In the genomic region with DNA sequence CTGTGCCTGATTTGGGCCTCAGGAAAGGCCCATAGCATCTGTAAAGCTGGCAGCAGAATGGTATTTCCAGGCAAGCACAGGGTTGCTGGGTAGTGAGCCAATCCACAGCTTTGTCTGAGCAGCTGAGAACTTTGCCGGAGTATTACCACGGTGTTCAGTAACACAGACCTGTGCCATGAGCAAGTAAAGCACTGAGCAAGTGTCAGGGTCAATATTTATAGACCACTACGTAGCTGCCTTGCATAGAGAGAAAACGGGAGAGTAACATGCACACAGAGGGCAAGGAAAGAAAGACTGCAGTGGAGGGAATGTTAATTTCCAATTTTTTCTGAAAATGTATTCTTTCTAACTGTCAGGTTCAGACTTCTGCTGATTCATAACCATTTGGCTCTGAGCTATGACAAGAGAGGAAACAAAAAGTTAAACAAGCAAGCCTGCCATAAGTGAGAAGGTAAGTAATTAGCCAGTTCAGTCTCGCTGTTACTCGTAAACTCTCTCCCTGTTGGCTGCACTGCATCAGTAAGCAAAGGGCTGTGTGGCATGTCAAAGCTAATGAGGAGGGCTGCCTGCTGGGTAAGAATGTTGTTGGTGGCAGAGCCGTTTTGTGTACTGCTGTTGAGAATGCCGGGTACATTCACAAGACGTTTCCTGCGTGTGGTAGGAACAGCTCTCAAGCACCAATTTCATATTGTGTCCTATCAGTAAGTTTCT, we compare ENCODE assay signal across 8 cellular contexts.
DNase-seq lines count a peak whose midpoint lies in the region; ATAC-seq, FAIRE-seq and TF ChIP-seq lines count a peak whose summit lies in the region.

No MANE protein-coding gene starts in this region.

- no peak overlapping the region for H3K4me3 Mint-ChIP-seq in Caco-2 (ENCODE audit: unreplicated experiment)

- H3K4me3 ChIP-seq in trophoblast cell (ENCODE audit: low read depth, low read length) (peak overlapping the region; percentile 26), Caco-2 (ENCODE audit: low read depth, low read length) (no peak overlapping the region), vagina (no peak overlapping the region)

- no peaks in the 10 kb centered on the region for H3K79me1 ChIP-seq in trophoblast cell (ENCODE audit: low read length)

- H2BK5ac ChIP-seq in trophoblast cell (ENCODE audit: low read depth, low read length, poor library complexity): no peak overlapping the region

- no peaks in the 10 kb centered on the region for H3K79me2 ChIP-seq in trophoblast cell (ENCODE audit: control insufficient read depth, insufficient read depth, low read length, poor library complexity)

- H3K4me2 ChIP-seq in trophoblast cell (ENCODE audit: low read length): no peak overlapping the region

- no peak for ATAC-seq in HG03196 (IDR thresholded peaks at IDR 0.05; ENCODE audit: unreplicated experiment)

- H3K9ac ChIP-seq in trophoblast cell (ENCODE audit: low read length): peak overlapping the region; percentile 65

- no peak overlapping the region for H4K91ac ChIP-seq in trophoblast cell (ENCODE audit: low read depth, low read length)

- H3K27ac ChIP-seq in trophoblast cell (ENCODE audit: low read depth, low read length): no peak overlapping the region
- no peak overlapping the region for H3K27ac ChIP-seq in vagina

- intact Hi-C loops in Caco-2 (cut with micrococcal nuclease; ENCODE audit: unreplicated experiment) (no loop called here), vagina (cut with DNase I) (no loop called here)

- H3K4ac ChIP-seq in trophoblast cell (ENCODE audit: low read depth, low read length): no peak overlapping the region

- no CpG with 5 or more reads among the region's 10 CpGs for WGBS in trophoblast cell (ENCODE audit: extremely low coverage, insufficient coverage, insufficient read length)

- no peak overlapping the region for H4K12ac ChIP-seq in trophoblast cell (ENCODE audit: low read depth, low read length)

- POLR2A ChIA-PET in Caco-2 (lab: Charles Lee): no interaction called here

- H2AK5ac ChIP-seq in trophoblast cell (ENCODE audit: low read length): no peak overlapping the region

- no peak for TF ChIP-seq CTCF in Caco-2 (IDR thresholded peaks at IDR 0.05; ENCODE audit: insufficient read depth in 1 of 2, low read depth in 1 of 2, low read length in 1 of 2, severe bottlenecking in 1 of 2, unreplicated experiment in 1 of 2)
- no peak for TF ChIP-seq CTCF in vagina (IDR thresholded peaks at IDR 0.05)

- no peaks in the 10 kb centered on the region for H3K27me3 Mint-ChIP-seq in Caco-2 (ENCODE audit: insufficient read depth, unreplicated experiment)

- H3K9me3 Mint-ChIP-seq in Caco-2 (ENCODE audit: unreplicated experiment): no peaks in the 10 kb centered on the region

- H2AFZ ChIP-seq in trophoblast cell (ENCODE audit: insufficient read depth, low read length, poor library complexity): no peak overlapping the region

- H3K23ac ChIP-seq in trophoblast cell (ENCODE audit: low read length): peak overlapping the region; percentile 33

- H3K27me3 ChIP-seq in trophoblast cell (ENCODE audit: insufficient read depth, low read length) (no peaks in the 10 kb centered on the region), Caco-2 (replicated peaks; ENCODE audit: control insufficient read depth, insufficient read depth, low read length) (no peaks in the 10 kb centered on the region), vagina (no peaks in the 10 kb centered on the region)

- peak; percentile 51 for FAIRE-seq in GM12892 (lab: Jason Lieb, UNC)

- no peak overlapping the region for H3K27ac Mint-ChIP-seq in Caco-2 (ENCODE audit: unreplicated experiment)

- H3K9me3 ChIP-seq in trophoblast cell (ENCODE audit: insufficient read depth, low read depth, low read length) (no peaks in the 10 kb centered on the region), Caco-2 (no peaks in the 10 kb centered on the region), vagina (no peaks in the 10 kb centered on the region)

- peaks cover 3% of the 10 kb centered on the region for H3K36me3 Mint-ChIP-seq in Caco-2 (ENCODE audit: insufficient read depth, unreplicated experiment)

- no peak overlapping the region for H2BK120ac ChIP-seq in trophoblast cell (ENCODE audit: insufficient read depth, low read length, poor library complexity)

- TF ChIP-seq POLR2A in GM12892 (IDR thresholded peaks at IDR 0.05; ENCODE audit: low read depth, low read length) (no peak), vagina (IDR thresholded peaks at IDR 0.05) (no peak), erythroblast (IDR thresholded peaks at IDR 0.05; ENCODE audit: low read length) (no peak)

- DNase-seq in GM12892 (ENCODE audit: insufficient read length) (no peak), NCI-H69 (lab: John Stamatoyannopoulos, UW) (peak; percentile 72), globus pallidus (ENCODE audit: low spot score) (peak; percentile 38), trophoblast cell (no peak), Caco-2 (no peak), vagina (ENCODE audit: extremely low spot score in 2 of 2) (no peak), erythroblast (lab: John Stamatoyannopoulos, UW) (no peak)

- H3K18ac ChIP-seq in trophoblast cell (ENCODE audit: low read length): no peak overlapping the region

- H2BK12ac ChIP-seq in trophoblast cell (ENCODE audit: low read length): no peak overlapping the region

- H4K8ac ChIP-seq in trophoblast cell (ENCODE audit: low read depth, low read length): no peak overlapping the region

- no peaks in the 10 kb centered on the region for H3K36me3 ChIP-seq in trophoblast cell (ENCODE audit: control insufficient read depth in 1 of 2, insufficient read depth in 2 of 2, low read length in 2 of 2)
- no peaks in the 10 kb centered on the region for H3K36me3 ChIP-seq in Caco-2 (ENCODE audit: control insufficient read depth, insufficient read depth, low read length)
- H3K36me3 ChIP-seq in vagina: no peaks in the 10 kb centered on the region

- H3K14ac ChIP-seq in trophoblast cell (ENCODE audit: low read length): no peak overlapping the region

- no TSS peak for BruUV-seq in Caco-2 (replicated peaks; lab: Mats Ljungman, UMichigan)

- no peaks in the 10 kb centered on the region for H3K4me1 ChIP-seq in trophoblast cell (ENCODE audit: control insufficient read depth in 1 of 2, insufficient read depth in 2 of 2, low read length in 2 of 2)
- no peaks in the 10 kb centered on the region for H3K4me1 ChIP-seq in Caco-2
- peaks cover 9% of the 10 kb centered on the region for H3K4me1 ChIP-seq in vagina

- H3K4me1 Mint-ChIP-seq in Caco-2 (ENCODE audit: low read depth, unreplicated experiment): no peaks in the 10 kb centered on the region

- CTCF ChIA-PET in Caco-2 (lab: Charles Lee): no interaction called here

Comparison
In these comparisons a context has a peak if more than half of its experiments do, and no peak if none do; other contexts are left out.
1. DNase-seq: peak in NCI-H69 (single experiment) and globus pallidus (single experiment); none in GM12892 (single experiment), trophoblast cell (0 of 2), Caco-2 (0 of 2), vagina (0 of 2) and erythroblast (0 of 2).